ENCODE assay signal across 8 cellular contexts in the genomic region with DNA sequence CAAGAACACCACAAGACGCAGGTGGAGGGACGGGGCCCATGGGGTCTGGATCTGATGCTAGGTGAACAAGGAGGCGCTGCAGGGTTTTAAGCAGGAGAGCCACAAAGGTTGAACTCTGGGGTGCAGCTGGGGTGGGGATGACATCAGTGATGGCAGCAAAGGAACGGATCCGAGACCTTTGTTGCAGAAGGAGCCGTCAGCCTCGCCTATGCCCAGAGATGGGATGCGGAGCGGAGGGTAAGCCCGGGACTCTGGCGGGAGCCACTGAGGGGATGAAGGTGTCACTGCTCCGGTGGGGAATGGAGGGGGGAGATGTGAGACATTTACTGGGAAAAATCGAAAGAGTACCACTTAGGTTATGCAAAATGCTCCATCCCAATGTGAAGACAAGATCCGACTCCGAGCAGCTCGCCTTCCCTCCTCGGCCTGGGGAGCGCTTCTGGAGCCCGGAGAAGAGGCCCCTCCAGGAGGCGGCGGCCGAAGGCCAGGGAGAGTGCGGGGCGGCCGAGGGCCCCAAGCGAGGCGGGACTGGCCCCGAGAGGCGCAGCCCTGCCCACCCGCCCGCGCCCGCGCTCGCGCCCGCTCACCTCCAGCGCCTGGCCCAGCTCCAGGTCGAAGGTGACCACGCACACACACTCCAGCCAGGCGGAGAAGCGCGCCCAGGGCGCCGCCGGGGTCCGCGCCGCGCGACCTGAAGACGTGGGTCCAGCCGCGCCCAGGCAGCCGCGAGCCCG. TPM values are rescaled to one million over a fixed set of nuclear protein-coding genes. Genes with fewer than 3 reads are reported as not detected.
DNase-seq lines count a peak whose midpoint lies in the region; ATAC-seq and TF ChIP-seq lines count a peak whose summit lies in the region.

No MANE protein-coding gene starts in this region.

- H3K36me3 ChIP-seq in OCI-LY1 (ENCODE audit: insufficient read depth, low read length) (no peaks in the 10 kb centered on the region), fibroblast of lung (ENCODE audit: control insufficient read depth, insufficient read depth, low read length) (no peaks in the 10 kb centered on the region), rectal smooth muscle tissue (ENCODE audit: control insufficient read depth, insufficient read depth, low read length) (no peaks in the 10 kb centered on the region)

- no peak overlapping the region for H3K27ac ChIP-seq in OCI-LY1 (ENCODE audit: low read depth, low read length, poor library complexity, severe bottlenecking)
- H3K27ac ChIP-seq in fibroblast of lung (ENCODE audit: insufficient read depth, low read length), result no peak overlapping the region
- H3K27ac ChIP-seq in rectal smooth muscle tissue (ENCODE audit: low read depth, low read length), result no peak overlapping the region

- H3K79me2 ChIP-seq in OCI-LY1 (ENCODE audit: insufficient read depth, low read length), result no peaks in the 10 kb centered on the region
- H3K79me2 ChIP-seq in fibroblast of lung (ENCODE audit: control insufficient read depth, insufficient read depth, low read length), result no peaks in the 10 kb centered on the region

- H3K9me2 ChIP-seq in OCI-LY1 (ENCODE audit: low read depth, low read length), result no peaks in the 10 kb centered on the region

- no peaks in the 10 kb centered on the region for H3F3A ChIP-seq in OCI-LY1 (ENCODE audit: insufficient read depth, low read length)

- H2AFZ ChIP-seq in OCI-LY1 (ENCODE audit: low read length) (no peak overlapping the region), fibroblast of lung (ENCODE audit: low read length) (peak overlapping the region; percentile 76)

- no peak; the same call in 1 of the 2 replicates for TF ChIP-seq CTCF in OCI-LY1 (IDR thresholded peaks at IDR 0.05; ENCODE audit: low read length)
- no peak for TF ChIP-seq CTCF in fibroblast of lung (conservative IDR thresholded peaks at IDR 0.05 in 1 of 2, IDR thresholded peaks at IDR 0.05 in 1 of 2; ENCODE audit: low read depth in 1 of 2, low read length in 2 of 2)

- no peaks in the 10 kb centered on the region for H3K9me3 ChIP-seq in OCI-LY1 (ENCODE audit: low read length)
- H3K9me3 ChIP-seq in fibroblast of lung (ENCODE audit: control insufficient read depth, insufficient read depth, low read depth, low read length), result no peaks in the 10 kb centered on the region

- H3K27me3 ChIP-seq in OCI-LY1 (ENCODE audit: insufficient read depth, low read length), result no peaks in the 10 kb centered on the region
- H3K27me3 ChIP-seq in fibroblast of lung (ENCODE audit: control insufficient read depth, insufficient read depth, low read length), result no peaks in the 10 kb centered on the region
- H3K27me3 ChIP-seq in rectal smooth muscle tissue (ENCODE audit: control insufficient read depth, insufficient read depth, low read length), result no peaks in the 10 kb centered on the region

- DNase-seq in fibroblast of lung (ENCODE audit: low read depth in 2 of 2) (no peak), NCI-H128 (lab: John Stamatoyannopoulos, UW; ENCODE audit: unreplicated experiment) (no peak), NCI-H748 treated with DMSO at 0.1 percent for 48 hours (lab: John Stamatoyannopoulos, UW) (no peak)

- H3K4me1 ChIP-seq in OCI-LY1 (ENCODE audit: insufficient read depth, low read length, severe bottlenecking) (peaks cover 30% of the 10 kb centered on the region), fibroblast of lung (ENCODE audit: control insufficient read depth, extremely low read depth, insufficient read depth, low read length) (no peaks in the 10 kb centered on the region), rectal smooth muscle tissue (ENCODE audit: control insufficient read depth, insufficient read depth, low read length) (no peaks in the 10 kb centered on the region)

- H3K9ac ChIP-seq in OCI-LY1 (ENCODE audit: low read length) (peak overlapping the region; percentile 57; the same call in 1 of the 2 replicates), fibroblast of lung (ENCODE audit: insufficient read depth, low read length) (peak overlapping the region; percentile 68), rectal smooth muscle tissue (ENCODE audit: low read length) (no peak overlapping the region)

- H4K20me1 ChIP-seq in OCI-LY1 (ENCODE audit: insufficient read depth, low read length), result no peaks in the 10 kb centered on the region
- no peaks in the 10 kb centered on the region for H4K20me1 ChIP-seq in fibroblast of lung (ENCODE audit: control insufficient read depth, extremely low read depth, insufficient read depth, low read length)

- peak overlapping the region; percentile 65 for H3K4me2 ChIP-seq in OCI-LY1 (ENCODE audit: low read length)
- H3K4me2 ChIP-seq in fibroblast of lung (ENCODE audit: extremely low read depth, insufficient read depth, low read length), result peak overlapping the region; percentile 76

- ATAC-seq in GM19025 (IDR thresholded peaks at IDR 0.05; ENCODE audit: low read depth, unreplicated experiment) (peak; percentile 3), GM18858 (IDR thresholded peaks at IDR 0.05; ENCODE audit: unreplicated experiment) (no peak), GM18868 (IDR thresholded peaks at IDR 0.05; ENCODE audit: unreplicated experiment) (no peak)

- H3K4me3 ChIP-seq in OCI-LY1 (ENCODE audit: low read depth, low read length, poor library complexity, severe bottlenecking) (peak overlapping the region; percentile 65), fibroblast of lung (replicated peaks in 1 of 4; ENCODE audit: control extremely low read depth in 1 of 4, insufficient read depth in 1 of 4, low read depth in 3 of 4, low read length in 4 of 4) (peak overlapping the region; percentile 25 to 74 (median 57)), rectal smooth muscle tissue (ENCODE audit: low read length) (peak overlapping the region; percentile 71)

RNA-seq across cellular contexts. Expression of a gene that starts 0.4 kb away (rescaled TPM):
- total RNA-seq in fibroblast of lung, result 2.0 and 2.1 TPM in 2 replicates
- polyA plus RNA-seq in fibroblast of lung, result 1.7 and 1.9 TPM in 2 replicates
- polyA plus RNA-seq in fibroblast of lung (2012), result 3.1 and 3.5 TPM in 2 replicates
- 2.0 and 2.8 TPM in 2 replicates for polyA minus RNA-seq in fibroblast of lung (ENCODE audit: low replicate concordance)

RNA-seq across cellular contexts. Expression of a gene that starts 16.7 kb away (rescaled TPM):
- 34.4 and 44.4 TPM in 2 replicates for total RNA-seq in fibroblast of lung
- 19.7 and 24.6 TPM in 2 replicates for polyA plus RNA-seq in fibroblast of lung
- 25.1 and 30.5 TPM in 2 replicates for polyA plus RNA-seq in fibroblast of lung (2012)
- polyA minus RNA-seq in fibroblast of lung (ENCODE audit: low replicate concordance), result 43.4 and 55.2 TPM in 2 replicates

RNA-seq across cellular contexts. Expression of a gene that starts 18.9 kb away (rescaled TPM):
- total RNA-seq in fibroblast of lung, result 130 and 209 TPM in 2 replicates
- polyA plus RNA-seq in fibroblast of lung, result 62.7 and 72.9 TPM in 2 replicates
- 127 and 141 TPM in 2 replicates for polyA plus RNA-seq in fibroblast of lung (2012)
- 337 and 393 TPM in 2 replicates for polyA minus RNA-seq in fibroblast of lung (ENCODE audit: low replicate concordance)

RNA-seq across cellular contexts. Expression of a gene that starts 56.2 kb away (rescaled TPM):
- total RNA-seq in fibroblast of lung, result 5.9 and 7.6 TPM in 2 replicates
- polyA plus RNA-seq in fibroblast of lung, result 2.6 and 4.1 TPM in 2 replicates
- polyA plus RNA-seq in fibroblast of lung (2012), result 5.4 and 10.7 TPM in 2 replicates
- polyA minus RNA-seq in fibroblast of lung (ENCODE audit: low replicate concordance), result 17.1 and 18.7 TPM in 2 replicates
